Comparison of ENCODE assay signal across 20 cellular contexts in genomic region chr1:41700986-41701535, GRCh38.
"Had no signal": no experiment of that assay in that cellular context is flagged by ENCODE, and none has a peak within 500 bp of the region (broad histone marks: within the 10 kb centered on the region; RNA-seq: fewer than 3 reads in every experiment).

No MANE protein-coding gene starts in this region.

- H3K36me3 Mint-ChIP-seq: activated CD4-positive, alpha-beta memory T cell treated with anti-CD3 and anti-CD28 coated beads for 36 hours; activated naive CD4-positive, alpha-beta T cell treated with anti-CD3 and anti-CD28 coated beads, Interleukin-2, amount 10 ng/mL, durations not matched to agents 7 days and 5 days; activated naive CD8-positive, alpha-beta T cell treated with anti-CD3 and anti-CD28 coated beads for 36 hours had no signal

- DNase-seq: activated CD4-positive, alpha-beta memory T cell treated with anti-CD3 and anti-CD28 coated beads for 36 hours; activated CD4-positive, alpha-beta T cell treated with anti-CD3 and anti-CD28 coated beads, Interleukin-2, amount 10 ng/mL, durations not matched to agents 7 days and 5 days; activated CD4-positive, CD25-positive, alpha-beta regulatory T cell; activated CD8-positive, alpha-beta memory T cell treated with anti-CD3 and anti-CD28 coated beads for 24 hours; activated gamma-delta T cell treated with Interleukin-2 at 50 U/mL for 16 hours; activated naive CD4-positive, alpha-beta T cell treated with anti-CD3 and anti-CD28 coated beads, Interleukin-2, amount 10 ng/mL, durations not matched to agents 7 days and 5 days; activated naive CD8-positive, alpha-beta T cell treated with anti-CD3 and anti-CD28 coated beads for 36 hours; activated T-cell treated with anti-CD3 and anti-CD28 coated beads, Interleukin-2, amount 50 U/mL, for 4 hours; brain microvascular endothelial cell; Kasumi-1; NCI-H1092; NCI-H1417; NCI-H2029 treated with DMSO at 0.1 percent for 48 hours; OCI-M1; T-helper 1 cell had no signal

- H3K4me1 Mint-ChIP-seq: activated naive CD4-positive, alpha-beta T cell treated with anti-CD3 and anti-CD28 coated beads, Interleukin-2, amount 10 ng/mL, durations not matched to agents 7 days and 5 days had no signal

- H3K27me3 Mint-ChIP-seq: activated CD4-positive, alpha-beta memory T cell treated with anti-CD3 and anti-CD28 coated beads for 36 hours; activated naive CD8-positive, alpha-beta T cell treated with anti-CD3 and anti-CD28 coated beads for 36 hours had no signal

- H3K4me3 Mint-ChIP-seq: activated CD4-positive, alpha-beta memory T cell treated with anti-CD3 and anti-CD28 coated beads for 36 hours; activated CD4-positive, alpha-beta T cell treated with anti-CD3 and anti-CD28 coated beads, Interleukin-2, amount 10 ng/mL, durations not matched to agents 7 days and 5 days; activated naive CD4-positive, alpha-beta T cell treated with anti-CD3 and anti-CD28 coated beads, Interleukin-2, amount 10 ng/mL, durations not matched to agents 7 days and 5 days; activated naive CD8-positive, alpha-beta T cell treated with anti-CD3 and anti-CD28 coated beads for 36 hours; activated T-cell treated with anti-CD3 and anti-CD28 coated beads, Interleukin-2, amount 50 U/mL, for 4 hours had no signal

- H3K27me3 ChIP-seq: brain microvascular endothelial cell, cardiac muscle cell had no signal

- H3K27ac Mint-ChIP-seq: activated CD4-positive, alpha-beta memory T cell treated with anti-CD3 and anti-CD28 coated beads for 36 hours; activated CD4-positive, alpha-beta T cell treated with anti-CD3 and anti-CD28 coated beads, Interleukin-2, amount 10 ng/mL, durations not matched to agents 7 days and 5 days; activated naive CD4-positive, alpha-beta T cell treated with anti-CD3 and anti-CD28 coated beads, Interleukin-2, amount 10 ng/mL, durations not matched to agents 7 days and 5 days; activated naive CD8-positive, alpha-beta T cell treated with anti-CD3 and anti-CD28 coated beads for 36 hours had no signal

- H3K9me3 Mint-ChIP-seq: activated CD4-positive, alpha-beta memory T cell treated with anti-CD3 and anti-CD28 coated beads for 36 hours; activated CD4-positive, alpha-beta T cell treated with anti-CD3 and anti-CD28 coated beads, Interleukin-2, amount 10 ng/mL, durations not matched to agents 7 days and 5 days; activated naive CD4-positive, alpha-beta T cell treated with anti-CD3 and anti-CD28 coated beads, Interleukin-2, amount 10 ng/mL, durations not matched to agents 7 days and 5 days; activated naive CD8-positive, alpha-beta T cell treated with anti-CD3 and anti-CD28 coated beads for 36 hours; activated T-cell treated with anti-CD3 and anti-CD28 coated beads, Interleukin-2, amount 50 U/mL, for 4 hours had no signal

- H3K4me3 ChIP-seq: cardiac muscle cell, SK-N-MC had no signal

- ATAC-seq: activated T-cell treated with anti-CD3 and anti-CD28 coated beads, Interleukin-2, amount 50 U/mL, for 4 hours; Panc1; Right ventricle myocardium inferior had no signal

- H3K27ac ChIP-seq: brain microvascular endothelial cell, cardiac muscle cell, SK-N-MC, VCaP had no signal

- H3K36me3 ChIP-seq: brain microvascular endothelial cell, cardiac muscle cell had no signal
